8 cellular contexts compared by ENCODE assay signal in the genomic region with DNA sequence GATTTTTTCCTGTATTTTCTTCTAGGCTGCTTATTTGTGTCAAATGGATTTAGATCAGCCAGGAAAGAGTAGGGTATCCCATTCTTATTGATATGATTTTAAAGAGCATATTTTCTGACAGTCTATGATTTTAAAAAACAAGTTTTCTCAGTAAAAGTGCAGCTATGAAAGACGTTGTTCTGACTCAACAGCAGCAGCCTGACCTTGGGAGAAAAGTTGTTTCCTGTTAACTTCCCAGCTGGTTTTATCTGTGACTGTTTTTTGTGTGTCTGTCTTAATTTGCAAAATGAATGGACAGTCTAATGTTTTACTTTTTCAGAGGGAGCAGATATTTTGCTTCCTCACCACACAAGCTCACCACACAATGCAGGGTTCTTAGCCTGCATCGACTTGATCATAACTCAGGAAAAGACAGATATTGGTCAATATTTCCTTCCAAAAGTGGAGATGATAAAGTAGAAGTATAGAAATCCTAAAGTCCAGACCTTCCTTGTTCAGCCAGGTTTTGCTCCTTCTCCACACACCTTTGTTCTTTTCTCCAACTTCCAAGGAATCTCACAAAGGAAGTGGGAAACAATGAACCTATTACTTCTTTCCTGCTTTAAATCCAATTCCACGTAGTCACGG. TPM values are rescaled to one million over a fixed set of nuclear protein-coding genes. Genes with fewer than 3 reads are reported as not detected.
DNase-seq lines count a peak whose midpoint lies in the region; ATAC-seq, FAIRE-seq and TF ChIP-seq lines count a peak whose summit lies in the region.

No MANE protein-coding gene starts in this region.

- H3K79me2 ChIP-seq in K562 (ENCODE audit: control insufficient read depth, insufficient read depth, low read length): peaks cover 55% of the 10 kb centered on the region

- no peaks in the 10 kb centered on the region for H3K9me3 ChIP-seq in K562 (replicated peaks; ENCODE audit: control insufficient read depth, insufficient read depth, low read depth, low read length)
- no peaks in the 10 kb centered on the region for H3K9me3 ChIP-seq in right lobe of liver
- no peaks in the 10 kb centered on the region for H3K9me3 ChIP-seq in upper lobe of left lung

- H4K20me1 ChIP-seq in K562 (replicated peaks; ENCODE audit: control insufficient read depth, insufficient read depth, low read length): 0 out of 2 replicates have a peak, but pooled peaks cover 6% of the 10 kb centered on the region

- no peak for TF ChIP-seq RAD21 in K562 (CRISPR knock-in tag; conservative IDR thresholded peaks at IDR 0.05 in 1 of 2, IDR thresholded peaks at IDR 0.05 in 1 of 2)

- FAIRE-seq in K562 (lab: Jason Lieb, UNC): peak; percentile 15

- peak overlapping the region; percentile 94 to 97 for H3K9ac ChIP-seq in K562 (ENCODE audit: insufficient read depth in 1 of 2, low read depth in 2 of 2, low read length in 2 of 2)

- no peaks in the 10 kb centered on the region for H3K9me1 ChIP-seq in K562 (ENCODE audit: control insufficient read depth, insufficient read depth, low read length)

- TSS peak; percentile 90 for BruUV-seq in K562 (replicated peaks; lab: Mats Ljungman, UMichigan)

- H3K36me3 ChIP-seq in K562 (ENCODE audit: control insufficient read depth, insufficient read depth, low read length) (peaks cover 28% of the 10 kb centered on the region), right lobe of liver (peaks cover 0 to 8% (median 0%) of the 10 kb centered on the region in 4 donors), upper lobe of left lung (peaks cover 0 to 19% (median 4%) of the 10 kb centered on the region in 4 donors)

- in situ Hi-C loops in K562 (cut with MboI): no loop called here

- H3K4me1 ChIP-seq in K562 (replicated peaks in 1 of 2; ENCODE audit: control insufficient read depth in 2 of 2, insufficient read depth in 2 of 2, low read length in 2 of 2) (peaks cover 4 to 5% of the 10 kb centered on the region in 2 experiments; a peak in 4 of 5 replicates), right lobe of liver (peaks cover 0 to 19% (median 4%) of the 10 kb centered on the region in 4 donors), upper lobe of left lung (peaks cover 12 to 23% (median 14%) of the 10 kb centered on the region in 4 donors)

- no peak for TF ChIP-seq POLR2A in K562 (conservative IDR thresholded peaks at IDR 0.05)
- no peak for TF ChIP-seq POLR2A in right lobe of liver (IDR thresholded peaks at IDR 0.05)
- TF ChIP-seq POLR2A in upper lobe of left lung (IDR thresholded peaks at IDR 0.05): no peak

- intact Hi-C loops in K562 (cut with micrococcal nuclease): no loop called here
- intact Hi-C loops in right lobe of liver (cut with DNase I): no loop called here

- WGBS in K562 (ENCODE audit: insufficient coverage, low coverage, missing lambda C conversion rate): 0% methylated on average over 4 of the region's 4 CpGs
- 3% methylated on average over 4 of the region's 4 CpGs for WGBS in right lobe of liver (ENCODE audit: insufficient coverage, low coverage, low lambda C conversion rate, missing lambda C conversion rate)
- 3 to 12% methylated on average over 4 of the region's 4 CpGs for WGBS in upper lobe of left lung, 2 donors

- H3K4me3 ChIP-seq in K562: peak overlapping the region; percentile 70
- H3K4me3 ChIP-seq in right lobe of liver: peak overlapping the region; percentile 54 to 69 (median 57)
- peak overlapping the region; percentile 9 to 74 (median 70) for H3K4me3 ChIP-seq in upper lobe of left lung

- H2AFZ ChIP-seq in K562 (ENCODE audit: low read depth, low read length): peak overlapping the region; percentile 96

- POLR2A ChIA-PET in K562 (lab: Yijun Ruan, JAX): interaction anchor here (0.6 to 1.9 kb wide), 2 partner anchors 10 to 707 kb away, joined by 3 to 8 read pairs; no protein-coding TSS in a partner anchor

- DNase-seq in AG08395 (ENCODE audit: low spot score): peak; percentile 11
- peak; percentile 23 for DNase-seq in HS-5 (ENCODE audit: low read depth)
- DNase-seq in K562 (ENCODE audit: extremely low read depth in 1 of 4, low spot score in 3 of 4): peak in 2 of 4 experiments; percentile 11 to 39
- DNase-seq in right lobe of liver: no peak
- no peak for DNase-seq in upper lobe of left lung
- no peak for DNase-seq in HK-2 (ENCODE audit: unreplicated experiment)

- CTCF ChIA-PET in K562 (lab: Yijun Ruan, JAX; ENCODE audit: low intra/inter-chr PET ratio): no interaction called here

- H3K27me3 ChIP-seq in K562 (ENCODE audit: control insufficient read depth in 2 of 2, insufficient read depth in 2 of 2, low read length in 2 of 2): no peaks in the 10 kb centered on the region
- no peaks in the 10 kb centered on the region for H3K27me3 ChIP-seq in right lobe of liver
- H3K27me3 ChIP-seq in upper lobe of left lung: no peaks in the 10 kb centered on the region

- ATAC-seq in K562: peak; percentile 14
- ATAC-seq in right lobe of liver: peak in 1 of 4 donors; percentile 9
- no peak for ATAC-seq in upper lobe of left lung (ENCODE audit: low FRiP score in 2 of 2)
- ATAC-seq in HG02623 (IDR thresholded peaks at IDR 0.05; ENCODE audit: unreplicated experiment): no peak
- no peak for ATAC-seq in HG02610 (IDR thresholded peaks at IDR 0.05; ENCODE audit: unreplicated experiment)

- no peak for TF ChIP-seq CTCF in K562 (IDR thresholded peaks at IDR 0.05 in 2 of 3, conservative IDR thresholded peaks at IDR 0.05 in 1 of 3; ENCODE audit: insufficient read depth in 2 of 3, low read depth in 1 of 3, low read length in 3 of 3)
- TF ChIP-seq CTCF in right lobe of liver (IDR thresholded peaks at IDR 0.05): no peak
- no peak for TF ChIP-seq CTCF in upper lobe of left lung (IDR thresholded peaks at IDR 0.05)

- peak overlapping the region; percentile 97 for H3K27ac ChIP-seq in K562 (ENCODE audit: extremely low read depth, low read depth, low read length)
- peak overlapping the region; percentile 56 to 96 (median 78) for H3K27ac ChIP-seq in right lobe of liver
- H3K27ac ChIP-seq in upper lobe of left lung: peak overlapping the region; percentile 88 to 93 (median 90)

- peak overlapping the region; percentile 99 for H3K4me2 ChIP-seq in K562 (ENCODE audit: insufficient read depth, low read length)

- TF ChIP-seq EP300 in K562 (IDR thresholded peaks at IDR 0.05; ENCODE audit: low read length): no peak
- TF ChIP-seq EP300 in upper lobe of left lung (IDR thresholded peaks at IDR 0.05): no peak

TF ChIP-seq in K562, 482 proteins besides CTCF, POLR2A, EP300 and RAD21 (continues in another document):
- TF ChIP-seq NR2C1 (IDR thresholded peaks at IDR 0.05) (peak; percentile 6; the same call in 1 of the 2 replicates), NR2C1 (tag; IDR thresholded peaks at IDR 0.05) (no peak)

RNA-seq across cellular contexts. Expression of a gene that starts 0.7 kb away (rescaled TPM):
- total RNA-seq in K562 (2011; cell fraction: chromatin; rRNA removed; ENCODE audit: low replicate concordance): 20.6 and 60.4 TPM in 2 replicates
- total RNA-seq in K562 (2011; cell fraction: nucleolus; rRNA removed): 15.3 and 17.2 TPM in 2 replicates
- 39.8 and 80.6 TPM in 2 replicates for total RNA-seq in K562 (2011; cell fraction: nucleoplasm; rRNA removed)
- total RNA-seq in K562 (2014; rRNA removed): 26.7 and 38.1 TPM in 2 replicates
- 32.5 and 35.7 TPM in 2 replicates for total RNA-seq in K562 (2014; rRNA removed; fragmentation: Illumina TruSeq; extraction: Trizol)
- 24.0 and 26.6 TPM in 2 replicates for total RNA-seq in K562 (2015; rRNA removed; fragmentation: Illumina TruSeq; extraction: Trizol)
- 24.6 and 27.7 TPM in 2 replicates for total RNA-seq in K562 (2021)
- 26.3 and 39.0 TPM in 2 replicates for polyA plus RNA-seq in K562 (2011; rRNA removed)
- 6.3 and 12.8 TPM in 2 replicates for polyA plus RNA-seq in K562 (2011; cell fraction: cytosol; rRNA removed)
- 24.4 and 28.3 TPM in 2 replicates for polyA plus RNA-seq in K562 (2011; cell fraction: nucleus; rRNA removed)
- polyA plus RNA-seq in K562 (2012): 19.8 and 20.1 TPM in 2 replicates
- 19.1 and 19.7 TPM in 2 replicates for polyA plus RNA-seq in K562 (2014; fragmentation: Illumina TruSeq; extraction: Trizol)
- polyA plus RNA-seq in K562 (2014; fragmentation: Nextera tagmentation; extraction: Ambion mirVana): 10 to 100 TPM; 10.0 to 13.7 TPM
- 26.0 and 29.8 TPM in 2 replicates for polyA plus RNA-seq in K562 (2014; rRNA removed)
- 26.0 and 28.5 TPM in 2 replicates for polyA minus RNA-seq in K562 (2011; rRNA and poly(A)+ RNA removed)
- polyA minus RNA-seq in K562 (2011; cell fraction: cytosol; rRNA and poly(A)+ RNA removed): 8.8 and 9.2 TPM in 2 replicates
- 47.9 and 57.3 TPM in 2 replicates for polyA minus RNA-seq in K562 (2011; cell fraction: nucleus; rRNA and poly(A)+ RNA removed)
- 10 to 100 TPM; 18.8 to 45.5 (median 26.5) TPM for total RNA-seq in right lobe of liver
- total RNA-seq in upper lobe of left lung: 10 to 100 TPM in 5 of 6 donors, 1 to 10 TPM in 1; 4.9 to 23.6 (median 12.8) TPM

RNA-seq across cellular contexts. Expression of a gene that starts 58.2 kb away (rescaled TPM):
- 18.7 and 19.8 TPM in 2 replicates for total RNA-seq in K562 (2011; cell fraction: chromatin; rRNA removed; ENCODE audit: low replicate concordance)
- total RNA-seq in K562 (2011; cell fraction: nucleolus; rRNA removed): 17.1 and 21.3 TPM in 2 replicates
- total RNA-seq in K562 (2011; cell fraction: nucleoplasm; rRNA removed): 15.0 and 18.9 TPM in 2 replicates
- 8.1 and 10.8 TPM in 2 replicates for total RNA-seq in K562 (2014; rRNA removed)
- total RNA-seq in K562 (2014; rRNA removed; fragmentation: Illumina TruSeq; extraction: Trizol): 4.8 and 5.6 TPM in 2 replicates
- total RNA-seq in K562 (2015; rRNA removed; fragmentation: Illumina TruSeq; extraction: Trizol): 3.1 and 4.1 TPM in 2 replicates
- 8.5 and 12.5 TPM in 2 replicates for total RNA-seq in K562 (2021)
- polyA plus RNA-seq in K562 (2011; rRNA removed): 1.2 and 3.5 TPM in 2 replicates
- 1.0 and 2.1 TPM in 2 replicates for polyA plus RNA-seq in K562 (2011; cell fraction: cytosol; rRNA removed)
- polyA plus RNA-seq in K562 (2011; cell fraction: nucleus; rRNA removed): 6.5 and 27.0 TPM in 2 replicates
- 6.9 and 14.0 TPM in 2 replicates for polyA plus RNA-seq in K562 (2012)
- polyA plus RNA-seq in K562 (2014; fragmentation: Illumina TruSeq; extraction: Trizol): 3.5 and 4.7 TPM in 2 replicates
- polyA plus RNA-seq in K562 (2014; fragmentation: Nextera tagmentation; extraction: Ambion mirVana): 1 to 10 TPM; 2.3 to 2.5 TPM
- 9.4 and 10.9 TPM in 2 replicates for polyA plus RNA-seq in K562 (2014; rRNA removed)
- 1.7 and 5.4 TPM in 2 replicates for polyA minus RNA-seq in K562 (2011; rRNA and poly(A)+ RNA removed)
- 5.2 and 5.6 TPM in 2 replicates for polyA minus RNA-seq in K562 (2011; cell fraction: cytosol; rRNA and poly(A)+ RNA removed)
- polyA minus RNA-seq in K562 (2011; cell fraction: nucleus; rRNA and poly(A)+ RNA removed): 8.7 and 20.3 TPM in 2 replicates
- total RNA-seq in right lobe of liver: 100 to 1,000 TPM in 5 of 6 experiments, 10 to 100 TPM in 1; 34.8 to 333 (median 143) TPM
- 100 to 1,000 TPM in 3 of 6 donors, 10 to 100 TPM in 3; 41.1 to 108 (median 79.4) TPM for total RNA-seq in upper lobe of left lung

Comparison
In these comparisons a context has a peak if more than half of its experiments do, and no peak if none do; other contexts are left out.
1. DNase-seq: peak in AG08395 (single experiment) and HS-5 (single experiment); none in right lobe of liver (0 of 3), upper lobe of left lung (0 of 2) and HK-2 (single experiment).
2. Peak in every context shown above with its lines, with median percentiles within 50 percentile points of each other: H3K27ac ChIP-seq and H3K4me3 ChIP-seq.